Comparison of ENCODE assay signal across 11 cellular contexts in genomic region chr13:47146991-47147783, GRCh38.
A peak's percentile ranks its signal among the peaks of the same experiment; 100 is the strongest.
DNase-seq lines count a peak whose midpoint lies in the region; ATAC-seq and TF ChIP-seq lines count a peak whose summit lies in the region.
"Had no signal": no experiment of that assay in that cellular context is flagged by ENCODE, and none has a peak within 500 bp of the region (broad histone marks: within the 10 kb centered on the region; RNA-seq: fewer than 3 reads in every experiment).

No MANE protein-coding gene starts in this region.

- no peaks in the 10 kb centered on the region for H3K27me3 Mint-ChIP-seq in stimulated activated naive CD8-positive, alpha-beta T cell treated with anti-CD3 and anti-CD28 coated beads, Interleukin-15, amount 100 ng/mL, for 72 hours

- H3K4me3 Mint-ChIP-seq in stimulated activated naive CD8-positive, alpha-beta T cell treated with anti-CD3 and anti-CD28 coated beads, Interleukin-15, amount 100 ng/mL, for 72 hours = no peak overlapping the region
- H3K4me3 Mint-ChIP-seq: activated T-helper 1 cell treated with anti-CD3 and anti-CD28 coated beads, Interleukin-12 subunit alpha, Interleukin-12 subunit beta, Interleukin-2, Interleukin-4 antibody, amounts not matched to agents 30 ng/mL and 10 ng/mL and 1 ng/mL, durations not matched to agents 14 hours and 24 hours and 36 hours; neural crest cell had no signal

- WGBS in lower leg skin, 2 donors = 91 to 97% methylated on average over 2 of the region's 2 CpGs

- H3K4me1 Mint-ChIP-seq in stimulated activated naive CD8-positive, alpha-beta T cell treated with anti-CD3 and anti-CD28 coated beads, Interleukin-15, amount 100 ng/mL, for 72 hours = peaks cover 5% of the 10 kb centered on the region

- intact Hi-C loops in lower leg skin (cut with DNase I; ENCODE audit: low total_unique reads) = no loop called here

- no peak for TF ChIP-seq CTCF in lower leg skin (IDR thresholded peaks at IDR 0.05)

- no peak overlapping the region for H3K4me3 ChIP-seq in lower leg skin (ENCODE audit: low read depth, poor library complexity, severe bottlenecking)

- H3K9me3 Mint-ChIP-seq in stimulated activated naive CD8-positive, alpha-beta T cell treated with anti-CD3 and anti-CD28 coated beads, Interleukin-15, amount 100 ng/mL, for 72 hours = no peaks in the 10 kb centered on the region
- H3K9me3 Mint-ChIP-seq: activated T-helper 1 cell treated with anti-CD3 and anti-CD28 coated beads, Interleukin-12 subunit alpha, Interleukin-12 subunit beta, Interleukin-2, Interleukin-4 antibody, amounts not matched to agents 30 ng/mL and 10 ng/mL and 1 ng/mL, durations not matched to agents 14 hours and 24 hours and 36 hours; neural crest cell had no signal

- ATAC-seq in GM18505 (IDR thresholded peaks at IDR 0.05; ENCODE audit: unreplicated experiment) = peak; percentile 94
- ATAC-seq in GM19468 (IDR thresholded peaks at IDR 0.05; ENCODE audit: extremely low read depth, unreplicated experiment) = peak; percentile 98
- ATAC-seq in HG02943 (IDR thresholded peaks at IDR 0.05; ENCODE audit: low read depth, unreplicated experiment) = peak; percentile 98
- ATAC-seq in HG03575 (IDR thresholded peaks at IDR 0.05; ENCODE audit: extremely low read depth, insufficient number of reproducible peaks, low FRiP score, unreplicated experiment) = peak; percentile 99
- no peak for ATAC-seq in stimulated activated naive CD8-positive, alpha-beta T cell treated with anti-CD3 and anti-CD28 coated beads, Interleukin-15, amount 100 ng/mL, for 72 hours

- no peak overlapping the region for H3K27ac Mint-ChIP-seq in stimulated activated naive CD8-positive, alpha-beta T cell treated with anti-CD3 and anti-CD28 coated beads, Interleukin-15, amount 100 ng/mL, for 72 hours
- H3K27ac Mint-ChIP-seq: activated T-helper 1 cell treated with anti-CD3 and anti-CD28 coated beads, Interleukin-12 subunit alpha, Interleukin-12 subunit beta, Interleukin-2, Interleukin-4 antibody, amounts not matched to agents 30 ng/mL and 10 ng/mL and 1 ng/mL, durations not matched to agents 14 hours and 24 hours and 36 hours had no signal

- no peak for DNase-seq in iPS-NIHi7 (ENCODE audit: extremely low spot score)
- no peak for DNase-seq in activated T-cell treated with anti-CD3 and anti-CD28 coated beads, Interleukin-2, amount 50 U/mL, for 1 hour
- no peak for DNase-seq in stimulated activated naive CD8-positive, alpha-beta T cell treated with anti-CD3 and anti-CD28 coated beads, Interleukin-15, amount 100 ng/mL, for 72 hours
- no peak for DNase-seq in lower leg skin (ENCODE audit: low spot score in 2 of 2)
- DNase-seq: NCI-H187 treated with DMSO at 0.1 percent for 48 hours had no signal

- TF ChIP-seq POLR2A in GM18505 (IDR thresholded peaks at IDR 0.05; ENCODE audit: borderline replicate concordance, extremely low read depth, insufficient read depth, insufficient read length) (no peak), lower leg skin (IDR thresholded peaks at IDR 0.05) (no peak)
